Comparison of ENCODE assay signal across 1 cellular context in genomic region chr9:93146696-93147095, GRCh38.
A peak's percentile ranks its signal among the peaks of the same experiment; 100 is the strongest.
TF ChIP-seq lines count a peak whose summit lies in the region.

No MANE protein-coding gene starts in this region.

TF ChIP-seq in K562, 482 proteins besides CTCF, POLR2A, EP300 and RAD21:
- TF ChIP-seq, protein P1, sequence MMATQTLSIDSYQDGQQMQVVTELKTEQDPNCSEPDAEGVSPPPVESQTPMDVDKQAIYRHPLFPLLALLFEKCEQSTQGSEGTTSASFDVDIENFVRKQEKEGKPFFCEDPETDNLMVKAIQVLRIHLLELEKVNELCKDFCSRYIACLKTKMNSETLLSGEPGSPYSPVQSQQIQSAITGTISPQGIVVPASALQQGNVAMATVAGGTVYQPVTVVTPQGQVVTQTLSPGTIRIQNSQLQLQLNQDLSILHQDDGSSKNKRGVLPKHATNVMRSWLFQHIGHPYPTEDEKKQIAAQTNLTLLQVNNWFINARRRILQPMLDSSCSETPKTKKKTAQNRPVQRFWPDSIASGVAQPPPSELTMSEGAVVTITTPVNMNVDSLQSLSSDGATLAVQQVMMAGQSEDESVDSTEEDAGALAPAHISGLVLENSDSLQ (IDR thresholded peaks at IDR 0.05): 0 out of 2 replicates have a peak, but pooled peaks have one; percentile 1
TF ChIP-seq in K562: peak in this region for 1; not testable (repeated sequence) for 481.
